9 cellular contexts compared by ENCODE assay signal in the genomic region with DNA sequence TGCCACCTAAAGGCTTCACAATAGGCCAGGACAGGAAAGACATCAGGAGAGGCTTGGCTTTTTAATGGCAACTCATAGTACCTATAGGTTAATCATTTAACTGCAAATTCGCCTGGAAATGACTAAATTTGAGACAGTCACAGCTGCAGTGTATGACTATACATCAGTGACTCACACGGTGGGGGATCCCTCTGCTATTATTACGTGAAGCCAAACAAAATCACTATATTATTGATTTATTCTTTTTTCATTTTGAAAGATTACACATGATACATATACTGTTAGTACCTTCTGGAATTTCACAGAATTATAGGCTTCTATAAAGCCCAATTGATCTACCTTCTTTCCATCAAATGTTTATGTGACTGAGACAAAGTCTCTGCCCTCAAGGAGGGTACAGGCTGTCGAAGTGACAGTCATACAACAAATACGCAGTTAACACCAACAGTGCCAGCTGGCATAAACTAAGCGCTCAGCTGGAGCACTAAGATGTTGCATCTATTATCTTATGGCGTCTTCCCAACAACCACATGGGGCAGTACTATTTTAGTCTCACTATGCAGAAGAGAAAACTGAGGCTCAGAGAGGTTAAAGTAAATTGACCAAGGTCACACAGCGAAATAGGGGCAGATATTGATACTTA.
DNase-seq lines count a peak whose midpoint lies in the region; ATAC-seq and TF ChIP-seq lines count a peak whose summit lies in the region.
"Had no signal": no experiment of that assay in that cellular context is flagged by ENCODE, and none has a peak within 500 bp of the region (broad histone marks: within the 10 kb centered on the region; RNA-seq: fewer than 3 reads in every experiment).

No MANE protein-coding gene starts in this region.

- peak; percentile 61 for DNase-seq in LNCaP clone FGC (ENCODE audit: low read depth)
- no peak for DNase-seq in cardiac muscle cell (ENCODE audit: low read depth in 1 of 2, low spot score in 1 of 2)
- no peak for DNase-seq in NCI-H446 (lab: John Stamatoyannopoulos, UW)
- DNase-seq in SIG-M5 (lab: John Stamatoyannopoulos, UW): no peak
- no peak for DNase-seq in retina
- DNase-seq in DMS79 treated with DMSO at 0.1 percent for 48 hours (lab: John Stamatoyannopoulos, UW): no peak

- peak overlapping the region; percentile 13 for H3K27ac ChIP-seq in cardiac muscle cell
- H3K27ac ChIP-seq: HL-60 had no signal

- H3K9me3 ChIP-seq in cardiac muscle cell (ENCODE audit: low read depth): no peaks in the 10 kb centered on the region

- H3K36me3 ChIP-seq in cardiac muscle cell: no peaks in the 10 kb centered on the region

- H3K4me3 ChIP-seq in LNCaP clone FGC (ENCODE audit: low read depth, low read length): no peak overlapping the region
- no peak overlapping the region for H3K4me3 ChIP-seq in cardiac muscle cell

- peaks cover 20% of the 10 kb centered on the region for H3K4me1 ChIP-seq in cardiac muscle cell (ENCODE audit: low read depth)

- no peaks in the 10 kb centered on the region for H3K27me3 ChIP-seq in cardiac muscle cell

- TF ChIP-seq CTCF in LNCaP clone FGC (IDR thresholded peaks at IDR 0.05; ENCODE audit: control insufficient read depth, extremely low read depth, insufficient read depth) (no peak), cardiac muscle cell (IDR thresholded peaks at IDR 0.05; ENCODE audit: low read depth, low read length) (no peak)

- ATAC-seq in GM18499 (IDR thresholded peaks at IDR 0.05; ENCODE audit: insufficient read depth, unreplicated experiment): peak; percentile 80
- ATAC-seq in GM21576 (IDR thresholded peaks at IDR 0.05; ENCODE audit: unreplicated experiment): peak; percentile 78
